12 cellular contexts compared by ENCODE assay signal in genomic region chr4:53497446-53498069, GRCh38.
DNase-seq lines count a peak whose midpoint lies in the region; ATAC-seq and TF ChIP-seq lines count a peak whose summit lies in the region.
"Had no signal": no experiment of that assay in that cellular context is flagged by ENCODE, and none has a peak within 500 bp of the region (broad histone marks: within the 10 kb centered on the region; RNA-seq: fewer than 3 reads in every experiment).

No MANE protein-coding gene starts in this region.

- ATAC-seq in upper lobe of left lung (ENCODE audit: low FRiP score in 2 of 2) (peak; percentile 64 to 91), HG03342 (IDR thresholded peaks at IDR 0.05; ENCODE audit: unreplicated experiment) (no peak), GM19463 (IDR thresholded peaks at IDR 0.05; ENCODE audit: unreplicated experiment) (no peak), T-helper 17 cell (no peak)
- no peak for ATAC-seq in activated T-cell treated with anti-CD3 and anti-CD28 coated beads, Interleukin-2, amount 50 U/mL, for 4 hours
- ATAC-seq: left colon had no signal

- TF ChIP-seq CTCF in fibroblast of mammary gland (conservative IDR thresholded peaks at IDR 0.05; ENCODE audit: control insufficient read depth, insufficient read depth, low read depth, low read length) (peak; percentile 4), mesothelial cell of epicardium (IDR thresholded peaks at IDR 0.05; ENCODE audit: unreplicated experiment) (no peak), upper lobe of left lung (IDR thresholded peaks at IDR 0.05) (no peak)

- H3K36me3 ChIP-seq in upper lobe of left lung, result no peaks in the 10 kb centered on the region

- no peaks in the 10 kb centered on the region for H3K27me3 Mint-ChIP-seq in mesothelial cell of epicardium (ENCODE audit: low read depth)
- peaks cover 16% of the 10 kb centered on the region for H3K27me3 Mint-ChIP-seq in T-helper 17 cell
- no peaks in the 10 kb centered on the region for H3K27me3 Mint-ChIP-seq in activated T-cell treated with anti-CD3 and anti-CD28 coated beads, Interleukin-2, amount 50 U/mL, for 4 hours (ENCODE audit: low read depth)
- H3K27me3 Mint-ChIP-seq: activated CD4-positive, alpha-beta memory T cell treated with anti-CD3 and anti-CD28 coated beads, Interleukin-2, amount 10 ng/mL, durations not matched to agents 7 days and 5 days; activated naive CD8-positive, alpha-beta T cell treated with anti-CD3 and anti-CD28 coated beads for 36 hours had no signal

- H3K4me3 ChIP-seq in fibroblast of mammary gland (ENCODE audit: control insufficient read depth, low read depth, low read length) (no peak overlapping the region), upper lobe of left lung (no peak overlapping the region)

- peak overlapping the region in 1 of 4 donors; percentile 44 for H3K27ac ChIP-seq in upper lobe of left lung

- H3K4me3 Mint-ChIP-seq in mesothelial cell of epicardium (no peak overlapping the region), T-helper 17 cell (no peak overlapping the region)
- H3K4me3 Mint-ChIP-seq in activated T-cell treated with anti-CD3 and anti-CD28 coated beads, Interleukin-2, amount 50 U/mL, for 4 hours, result no peak overlapping the region
- H3K4me3 Mint-ChIP-seq: activated CD4-positive, alpha-beta memory T cell treated with anti-CD3 and anti-CD28 coated beads, Interleukin-2, amount 10 ng/mL, durations not matched to agents 7 days and 5 days; activated naive CD8-positive, alpha-beta T cell treated with anti-CD3 and anti-CD28 coated beads for 36 hours had no signal

- DNase-seq in RPMI7951 (ENCODE audit: low read depth) (peak; percentile 80), fibroblast of mammary gland (ENCODE audit: low read depth) (peak; percentile 59), mesothelial cell of epicardium (ENCODE audit: low spot score in 2 of 2, unreplicated experiment in 2 of 2) (peak in 1 of 2 experiments; percentile 40), upper lobe of left lung (no peak), T-helper 17 cell (no peak)
- DNase-seq in activated T-cell treated with anti-CD3 and anti-CD28 coated beads, Interleukin-2, amount 50 U/mL, for 4 hours, result no peak
- DNase-seq: activated CD4-positive, alpha-beta memory T cell treated with anti-CD3 and anti-CD28 coated beads, Interleukin-2, amount 10 ng/mL, durations not matched to agents 7 days and 5 days; activated naive CD8-positive, alpha-beta T cell treated with anti-CD3 and anti-CD28 coated beads for 36 hours; NCI-H524 had no signal

- TF ChIP-seq EP300 in upper lobe of left lung (IDR thresholded peaks at IDR 0.05), result no peak

- WGBS in upper lobe of left lung, 2 donors, result 74 to 90% methylated on average over 5 to 6 of the region's 6 CpGs

- H3K27ac Mint-ChIP-seq in mesothelial cell of epicardium, result peak overlapping the region; percentile 17
- no peak overlapping the region for H3K27ac Mint-ChIP-seq in T-helper 17 cell
- H3K27ac Mint-ChIP-seq: activated CD4-positive, alpha-beta memory T cell treated with anti-CD3 and anti-CD28 coated beads, Interleukin-2, amount 10 ng/mL, durations not matched to agents 7 days and 5 days; activated naive CD8-positive, alpha-beta T cell treated with anti-CD3 and anti-CD28 coated beads for 36 hours had no signal

- H3K9me3 Mint-ChIP-seq in mesothelial cell of epicardium, result no peaks in the 10 kb centered on the region
- no peaks in the 10 kb centered on the region for H3K9me3 Mint-ChIP-seq in activated T-cell treated with anti-CD3 and anti-CD28 coated beads, Interleukin-2, amount 50 U/mL, for 4 hours
- H3K9me3 Mint-ChIP-seq: activated CD4-positive, alpha-beta memory T cell treated with anti-CD3 and anti-CD28 coated beads, Interleukin-2, amount 10 ng/mL, durations not matched to agents 7 days and 5 days; activated naive CD8-positive, alpha-beta T cell treated with anti-CD3 and anti-CD28 coated beads for 36 hours had no signal

- H3K36me3 Mint-ChIP-seq in mesothelial cell of epicardium, result peaks cover 21% of the 10 kb centered on the region
- peaks cover 4% of the 10 kb centered on the region for H3K36me3 Mint-ChIP-seq in T-helper 17 cell (ENCODE audit: low read depth)
- no peaks in the 10 kb centered on the region for H3K36me3 Mint-ChIP-seq in activated T-cell treated with anti-CD3 and anti-CD28 coated beads, Interleukin-2, amount 50 U/mL, for 4 hours (ENCODE audit: insufficient read depth)
- H3K36me3 Mint-ChIP-seq: activated naive CD8-positive, alpha-beta T cell treated with anti-CD3 and anti-CD28 coated beads for 36 hours had no signal

- TF ChIP-seq POLR2A in upper lobe of left lung (IDR thresholded peaks at IDR 0.05), result no peak

- no peaks in the 10 kb centered on the region for H3K4me1 ChIP-seq in upper lobe of left lung

- H3K4me1 Mint-ChIP-seq in mesothelial cell of epicardium (peaks cover 22% of the 10 kb centered on the region), T-helper 17 cell (no peaks in the 10 kb centered on the region)
- H3K4me1 Mint-ChIP-seq in activated T-cell treated with anti-CD3 and anti-CD28 coated beads, Interleukin-2, amount 50 U/mL, for 4 hours (ENCODE audit: low read depth), result no peaks in the 10 kb centered on the region
- H3K4me1 Mint-ChIP-seq: activated CD4-positive, alpha-beta memory T cell treated with anti-CD3 and anti-CD28 coated beads, Interleukin-2, amount 10 ng/mL, durations not matched to agents 7 days and 5 days; activated naive CD8-positive, alpha-beta T cell treated with anti-CD3 and anti-CD28 coated beads for 36 hours had no signal

- H3K27me3 ChIP-seq in upper lobe of left lung, result no peaks in the 10 kb centered on the region

- no peaks in the 10 kb centered on the region for H3K9me3 ChIP-seq in upper lobe of left lung
- no peaks in the 10 kb centered on the region for H3K9me3 ChIP-seq in T-helper 17 cell (ENCODE audit: control insufficient read depth, low read length, poor library complexity, severe bottlenecking)

Comparison
In these comparisons a context has a peak if more than half of its experiments do, and no peak if none do; other contexts are left out.
1. DNase-seq: peak in RPMI7951 (single experiment) and fibroblast of mammary gland (single experiment); none in upper lobe of left lung (0 of 2), T-helper 17 cell (0 of 3) and activated T-cell treated with anti-CD3 and anti-CD28 coated beads, Interleukin-2, amount 50 U/mL, for 4 hours (single experiment).
2. ATAC-seq: peak in upper lobe of left lung (2 of 2); none in HG03342 (single experiment), GM19463 (single experiment), T-helper 17 cell (single experiment) and activated T-cell treated with anti-CD3 and anti-CD28 coated beads, Interleukin-2, amount 50 U/mL, for 4 hours (0 of 2).